In the genomic region with DNA sequence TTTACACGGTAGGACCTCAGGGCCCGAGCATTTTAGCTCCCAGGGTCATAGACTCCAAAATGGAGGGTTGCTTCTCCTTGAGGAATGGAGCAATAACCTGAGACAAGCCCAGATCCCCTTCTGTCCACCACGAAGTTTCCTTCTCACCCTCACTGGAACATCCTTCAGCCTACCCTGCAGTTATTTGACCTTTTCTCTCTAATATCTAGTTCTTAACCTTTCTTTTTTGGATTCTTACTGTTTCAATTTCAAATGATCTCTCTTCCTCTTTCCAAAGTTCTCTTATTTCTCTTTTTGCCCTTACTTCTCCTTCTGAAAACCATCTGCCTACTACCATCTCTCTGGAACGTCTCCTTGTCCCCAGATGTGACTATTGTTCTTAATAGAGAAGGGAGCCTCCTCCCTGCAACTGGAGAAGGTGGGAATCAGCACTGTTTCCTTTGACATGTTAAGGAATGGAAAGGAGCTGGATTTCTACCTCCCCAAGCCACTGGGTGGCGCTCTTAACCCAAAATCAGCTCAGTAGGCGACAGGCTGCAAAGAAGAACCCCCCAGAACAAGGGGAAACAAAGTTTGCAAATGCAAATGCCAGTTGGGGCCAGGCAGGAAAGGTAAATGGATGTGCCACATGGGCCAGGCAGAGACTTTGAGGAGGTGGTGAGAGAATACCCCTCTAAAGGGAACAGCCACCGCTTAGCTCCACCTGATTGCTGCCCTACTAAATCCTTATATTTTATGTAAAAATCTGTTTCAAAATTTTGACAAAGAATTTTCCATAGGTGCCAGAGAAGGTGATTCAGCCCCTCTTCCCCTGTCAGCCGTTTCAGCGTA, we compare ENCODE assay signal across 9 cellular contexts. TPM values are rescaled to one million over a fixed set of nuclear protein-coding genes. Genes with fewer than 3 reads are reported as not detected.
DNase-seq lines count a peak whose midpoint lies in the region; ATAC-seq and TF ChIP-seq lines count a peak whose summit lies in the region.
"Had no signal": no experiment of that assay in that cellular context is flagged by ENCODE, and none has a peak within 500 bp of the region (broad histone marks: within the 10 kb centered on the region; RNA-seq: fewer than 3 reads in every experiment).

No MANE protein-coding gene starts in this region.

- POLR2A ChIA-PET in BJ (lab: Charles Lee), result no interaction called here

- peaks cover 12% of the 10 kb centered on the region for H3K27me3 ChIP-seq in BJ (ENCODE audit: control insufficient read depth, insufficient read depth, low read length)
- no peaks in the 10 kb centered on the region for H3K27me3 ChIP-seq in thoracic aorta (replicated peaks; ENCODE audit: insufficient read depth)
- H3K27me3 ChIP-seq in effector memory CD4-positive, alpha-beta T cell (replicated peaks; ENCODE audit: control insufficient read depth, insufficient read depth, low read length, poor library complexity, severe bottlenecking), result no peaks in the 10 kb centered on the region

- H3K27ac ChIP-seq in SK-N-MC, result peak overlapping the region; percentile 39; the same call in 1 of the 2 replicates
- no peak overlapping the region for H3K27ac ChIP-seq in thoracic aorta
- no peak overlapping the region for H3K27ac ChIP-seq in coronary artery
- no peak overlapping the region for H3K27ac ChIP-seq in effector memory CD4-positive, alpha-beta T cell (ENCODE audit: insufficient read depth, low read length, poor library complexity, severe bottlenecking)

- CTCF ChIA-PET in BJ (lab: Yijun Ruan, JAX), result interaction anchor here (0.6 to 3.0 kb wide), 16 partner anchors 12 to 128 kb away, joined by 3 to 23 read pairs (median 4); partner anchors contain the start of gene PDE1B

- no peaks in the 10 kb centered on the region for H3K36me3 ChIP-seq in BJ (ENCODE audit: control insufficient read depth, insufficient read depth, low read length)
- H3K36me3 ChIP-seq in SK-N-MC (ENCODE audit: insufficient read depth, low read length), result peaks cover 98% of the 10 kb centered on the region
- H3K36me3 ChIP-seq in thoracic aorta, result no peaks in the 10 kb centered on the region
- H3K36me3 ChIP-seq in effector memory CD4-positive, alpha-beta T cell (ENCODE audit: control insufficient read depth, insufficient read depth, low read length), result peaks cover 98% of the 10 kb centered on the region

- TF ChIP-seq CTCF in BJ (IDR thresholded peaks at IDR 0.05; ENCODE audit: insufficient read depth, low read depth, low read length) (peak; percentile 49), cardiac fibroblast (IDR thresholded peaks at IDR 0.05; ENCODE audit: low read depth, low read length) (peak; percentile 70), thoracic aorta (IDR thresholded peaks at IDR 0.05) (peak; percentile 52), coronary artery (IDR thresholded peaks at IDR 0.05) (no peak)

- no peak for DNase-seq in BJ (ENCODE audit: low read depth)
- peak; percentile 27 for DNase-seq in H4 (ENCODE audit: low spot score)
- DNase-seq in SK-N-MC (ENCODE audit: low read depth, low spot score), result no peak
- peak; percentile 41 to 55 for DNase-seq in cardiac fibroblast (ENCODE audit: low read depth in 2 of 2)
- peak; percentile 11 to 47 for DNase-seq in lung microvascular endothelial cell (ENCODE audit: low read depth in 2 of 2)
- DNase-seq in thoracic aorta (ENCODE audit: low spot score), result no peak
- DNase-seq in coronary artery (ENCODE audit: low spot score), result no peak
- no peak for DNase-seq in effector memory CD4-positive, alpha-beta T cell

- no peak overlapping the region for H3K9ac ChIP-seq in SK-N-MC (ENCODE audit: insufficient read length)

- H3K4me3 ChIP-seq in BJ (ENCODE audit: low read depth, low read length), result no peak overlapping the region
- H3K4me3 ChIP-seq in SK-N-MC, result no peak overlapping the region
- H3K4me3 ChIP-seq in cardiac fibroblast (replicated peaks in 1 of 2; ENCODE audit: low read depth in 2 of 2, low read length in 2 of 2), result no peak overlapping the region
- no peak overlapping the region for H3K4me3 ChIP-seq in thoracic aorta
- no peak overlapping the region for H3K4me3 ChIP-seq in coronary artery
- H3K4me3 ChIP-seq in effector memory CD4-positive, alpha-beta T cell (ENCODE audit: insufficient read depth, low read depth, low read length, poor library complexity, severe bottlenecking), result no peak overlapping the region
- H3K4me3 ChIP-seq: lung had no signal

- no peaks in the 10 kb centered on the region for H3K9me3 ChIP-seq in SK-N-MC (ENCODE audit: low read depth, low read length)
- no peaks in the 10 kb centered on the region for H3K9me3 ChIP-seq in thoracic aorta
- H3K9me3 ChIP-seq in effector memory CD4-positive, alpha-beta T cell (ENCODE audit: control insufficient read depth, low read length), result no peaks in the 10 kb centered on the region

- no peaks in the 10 kb centered on the region for H3K4me1 ChIP-seq in thoracic aorta (ENCODE audit: control insufficient read depth in 1 of 2, low read depth in 2 of 2)
- H3K4me1 ChIP-seq in effector memory CD4-positive, alpha-beta T cell (ENCODE audit: control insufficient read depth, insufficient read depth, low read length, poor library complexity, severe bottlenecking), result no peaks in the 10 kb centered on the region

- ATAC-seq in thoracic aorta (ENCODE audit: insufficient number of reproducible peaks, low FRiP score, low read depth), result no peak

RNA-seq across cellular contexts. Expression of gene PDE1B, which starts 22.4 kb away (rescaled TPM):
- 0.05 and 0.09 TPM in 2 replicates for polyA plus RNA-seq in BJ (2011; rRNA removed)
- 0.14 TPM in 1 of 2 replicates, not detected in the other for polyA minus RNA-seq in BJ (2011; rRNA and poly(A)+ RNA removed)
- 0.10 and 0.43 TPM in 2 replicates for total RNA-seq in H4 (2014; rRNA removed; shearing (Covaris generic))
- total RNA-seq in lung microvascular endothelial cell (not detected in 2 replicates), thoracic aorta (10 to 100 TPM; 35.5 to 39.2 TPM)

RNA-seq across cellular contexts. Expression of gene NCKAP1L, which starts 29.5 kb away (rescaled TPM):
- polyA plus RNA-seq in BJ (2011; rRNA removed), result 0.06 TPM in 1 of 2 replicates, not detected in the other
- 0.41 TPM in 1 of 2 replicates, not detected in the other for polyA minus RNA-seq in BJ (2011; rRNA and poly(A)+ RNA removed)
- under 0.01 TPM in 1 of 2 replicates, not detected in the other for total RNA-seq in H4 (2014; rRNA removed; shearing (Covaris generic))
- total RNA-seq in lung microvascular endothelial cell (under 0.01 TPM in 1 of 2 replicates, not detected in the other), thoracic aorta (10 to 100 TPM; 29.6 to 41.3 TPM)

RNA-seq across cellular contexts. Expression of gene GTSF1, which starts 53.6 kb away (rescaled TPM):
- not detected in 2 replicates for polyA plus RNA-seq in BJ (2011; rRNA removed)
- polyA minus RNA-seq in BJ (2011; rRNA and poly(A)+ RNA removed), result not detected in 2 replicates
- not detected in 2 replicates for total RNA-seq in H4 (2014; rRNA removed; shearing (Covaris generic))
- total RNA-seq in lung microvascular endothelial cell (not detected in 2 replicates), thoracic aorta (not detected)

Comparison
In these comparisons a context has a peak if more than half of its experiments do, and no peak if none do; other contexts are left out.
1. DNase-seq: peak in H4 (single experiment), cardiac fibroblast (2 of 2) and lung microvascular endothelial cell (2 of 2); none in BJ (single experiment), SK-N-MC (single experiment), thoracic aorta (single experiment), coronary artery (single experiment) and effector memory CD4-positive, alpha-beta T cell (0 of 3).
2. RNA of gene PDE1B, which starts 22.4 kb away (total RNA-seq): 35.5 to 39.2 TPM in thoracic aorta; 0.10 to 0.43 TPM in H4 and not detected in lung microvascular endothelial cell; every median in the first group is over 10 times any median in the second.
3. RNA of gene NCKAP1L, which starts 29.5 kb away (total RNA-seq): 29.6 to 41.3 TPM in thoracic aorta; under 0.01 TPM in H4 and under 0.01 TPM in lung microvascular endothelial cell; every median in the first group is over 10 times any median in the second.